Comparison of ENCODE assay signal across 14 cellular contexts in the genomic region with DNA sequence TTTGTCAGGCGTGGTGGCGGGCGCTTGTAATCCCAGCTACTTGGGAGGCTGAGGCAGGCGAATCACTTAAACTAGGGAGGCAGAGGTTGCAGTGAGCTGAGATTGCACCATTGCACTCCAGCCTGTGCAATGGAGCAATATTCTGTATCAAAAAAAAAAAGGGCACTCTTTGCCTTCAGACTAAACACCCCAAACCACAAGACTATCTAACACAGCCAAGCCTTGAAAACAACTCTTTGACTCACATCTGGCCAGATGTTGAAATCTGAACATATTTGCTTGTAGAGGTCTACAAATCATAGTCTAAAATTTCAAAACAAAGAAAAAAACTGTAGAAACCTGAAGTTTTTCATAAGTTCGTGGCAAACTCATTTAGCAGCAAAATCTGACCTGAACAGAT.
DNase-seq lines count a peak whose midpoint lies in the region; FAIRE-seq and TF ChIP-seq lines count a peak whose summit lies in the region.
"Had no signal": no experiment of that assay in that cellular context is flagged by ENCODE, and none has a peak within 500 bp of the region (broad histone marks: within the 10 kb centered on the region; RNA-seq: fewer than 3 reads in every experiment).

No MANE protein-coding gene starts in this region.

- no peak for TF ChIP-seq POLR2A in spleen (IDR thresholded peaks at IDR 0.05)

- peaks cover 4% of the 10 kb centered on the region for H3K9me3 Mint-ChIP-seq in osteocyte (ENCODE audit: unreplicated experiment)

- peak; percentile 68 for DNase-seq in GM03348 (ENCODE audit: low spot score)
- DNase-seq in MV-4-11 (lab: John Stamatoyannopoulos, UW), result peak; percentile 88
- DNase-seq in osteocyte (ENCODE audit: extremely low spot score, unreplicated experiment), result no peak
- DNase-seq in retina, result no peak
- DNase-seq in spleen, result no peak
- DNase-seq in NCI-H446 (lab: John Stamatoyannopoulos, UW), result no peak
- no peak for DNase-seq in NCI-H1105 treated with DMSO at 0.1 percent for 48 hours (lab: John Stamatoyannopoulos, UW)
- DNase-seq: activated CD8-positive, alpha-beta memory T cell treated with anti-CD3 and anti-CD28 coated beads, Interleukin-2, amount 50 U/mL, for 4 hours; activated naive CD8-positive, alpha-beta T cell treated with anti-CD3 and anti-CD28 coated beads, Interleukin-2, amount 10 ng/mL, durations not matched to agents 7 days and 5 days; NCI-H2029 treated with DMSO at 0.1 percent for 48 hours had no signal

- no peak overlapping the region for H3K4me3 ChIP-seq in spleen
- H3K4me3 ChIP-seq: skin epidermis, thoracic aorta had no signal

- no peaks in the 10 kb centered on the region for H3K36me3 ChIP-seq in spleen
- H3K36me3 ChIP-seq: thoracic aorta had no signal

- intact Hi-C loops in spleen (cut with DNase I; ENCODE audit: low total_unique reads), result no loop called here

- peaks cover 0 to 20% (median 5%) of the 10 kb centered on the region in 8 donors for H3K9me3 ChIP-seq in spleen
- H3K9me3 ChIP-seq: thoracic aorta had no signal

- H3K4me3 Mint-ChIP-seq in osteocyte (ENCODE audit: unreplicated experiment), result no peak overlapping the region
- H3K4me3 Mint-ChIP-seq: activated naive CD8-positive, alpha-beta T cell treated with anti-CD3 and anti-CD28 coated beads, Interleukin-2, amount 10 ng/mL, durations not matched to agents 7 days and 5 days; WTC11 had no signal

- H3K27me3 ChIP-seq in spleen (replicated peaks in 1 of 7), result no peaks in the 10 kb centered on the region

- H3K27ac ChIP-seq in spleen, result no peak overlapping the region
- H3K27ac ChIP-seq: thoracic aorta had no signal

- FAIRE-seq in endometrium (lab: Jason Lieb, UNC), result peak; percentile 18

- H3K4me1 ChIP-seq in spleen, result peaks cover 0 to 17% (median 5%) of the 10 kb centered on the region in 6 donors

- H3K27ac Mint-ChIP-seq in osteocyte (ENCODE audit: unreplicated experiment), result peak overlapping the region; percentile 71
- H3K27ac Mint-ChIP-seq: activated naive CD8-positive, alpha-beta T cell treated with anti-CD3 and anti-CD28 coated beads, Interleukin-2, amount 10 ng/mL, durations not matched to agents 7 days and 5 days; WTC11 had no signal

- TF ChIP-seq CTCF in osteocyte (IDR thresholded peaks at IDR 0.05), result no peak
- TF ChIP-seq CTCF in spleen (IDR thresholded peaks at IDR 0.05 in 8 of 11, conservative IDR thresholded peaks at IDR 0.05 in 3 of 11), result no peak

- peaks cover 28% of the 10 kb centered on the region for H3K4me1 Mint-ChIP-seq in osteocyte (ENCODE audit: unreplicated experiment)

- 78 to 88% (median 81%) methylated on average over 5 of the region's 5 CpGs for WGBS in spleen, 5 donors

- no peaks in the 10 kb centered on the region for H3K27me3 Mint-ChIP-seq in osteocyte (ENCODE audit: unreplicated experiment)

- peaks cover 2% of the 10 kb centered on the region for H3K36me3 Mint-ChIP-seq in osteocyte (ENCODE audit: unreplicated experiment)
- H3K36me3 Mint-ChIP-seq: activated naive CD8-positive, alpha-beta T cell treated with anti-CD3 and anti-CD28 coated beads, Interleukin-2, amount 10 ng/mL, durations not matched to agents 7 days and 5 days; WTC11 had no signal

Comparison
In these comparisons a context has a peak if more than half of its experiments do, and no peak if none do; other contexts are left out.
1. DNase-seq: peak in GM03348 (single experiment) and MV-4-11 (single experiment); none in osteocyte (single experiment), retina (single experiment), spleen (single experiment), NCI-H446 (0 of 2) and NCI-H1105 treated with DMSO at 0.1 percent for 48 hours (single experiment).